12 cellular contexts compared by ENCODE assay signal in genomic region chr5:14263700-14264099, GRCh38.
A peak's percentile ranks its signal among the peaks of the same experiment; 100 is the strongest.
DNase-seq lines count a peak whose midpoint lies in the region; ATAC-seq, FAIRE-seq and TF ChIP-seq lines count a peak whose summit lies in the region.
"Had no signal": no experiment of that assay in that cellular context is flagged by ENCODE, and none has a peak within 500 bp of the region (broad histone marks: within the 10 kb centered on the region; RNA-seq: fewer than 3 reads in every experiment).

No MANE protein-coding gene starts in this region.

- peaks cover 1 to 11% (median 7%) of the 10 kb centered on the region in 4 donors for H3K4me1 Mint-ChIP-seq in CD4-positive, alpha-beta memory T cell

- CTCF ChIA-PET in OCI-LY7 (lab: Charles Lee; ENCODE audit: unreplicated experiment): no interaction called here
- CTCF ChIA-PET in CD4-positive, alpha-beta memory T cell (lab: Charles Lee; ENCODE audit: partially characterized antibody): no interaction called here

- no peaks in the 10 kb centered on the region for H3K9me3 ChIP-seq in OCI-LY7 (ENCODE audit: low read length)
- no peaks in the 10 kb centered on the region for H3K9me3 ChIP-seq in kidney (ENCODE audit: control insufficient read depth in 1 of 2, low read length in 2 of 2)
- H3K9me3 ChIP-seq in CD4-positive, alpha-beta memory T cell (ENCODE audit: control insufficient read depth in 1 of 2, low read length in 2 of 2): no peaks in the 10 kb centered on the region

- H3K79me2 ChIP-seq in OCI-LY7 (ENCODE audit: insufficient read depth, low read depth, low read length): peaks cover 18% of the 10 kb centered on the region; the same call in 1 of the 2 replicates

- H3K9me2 ChIP-seq in OCI-LY7 (ENCODE audit: insufficient read depth, low read length): no peaks in the 10 kb centered on the region

- no peak for TF ChIP-seq POLR2A in GM18505 (IDR thresholded peaks at IDR 0.05; ENCODE audit: borderline replicate concordance, extremely low read depth, insufficient read depth, insufficient read length)

- peak overlapping the region; percentile 63 for H3K4me2 ChIP-seq in OCI-LY7 (ENCODE audit: low read length)

- DNase-seq in DMS 273 (lab: John Stamatoyannopoulos, UW; ENCODE audit: unreplicated experiment) (peak; percentile 71), NCI-H1105 (lab: John Stamatoyannopoulos, UW) (peak; percentile 66), OCI-LY7 (ENCODE audit: low spot score) (peak; percentile 63), germinal center (ENCODE audit: low spot score) (peak; percentile 62), kidney (no peak)
- DNase-seq in stimulated activated naive CD4-positive, alpha-beta T cell treated with Interleukin-2 at 50 U/mL for 16 hours (lab: John Stamatoyannopoulos, UW): no peak
- no peak for DNase-seq in CD4-positive, alpha-beta memory T cell
- DNase-seq: activated T-cell treated with anti-CD3 and anti-CD28 coated beads, Interleukin-2, amount 50 U/mL, for 24 hours; immature natural killer cell; naive thymus-derived CD8-positive, alpha-beta T cell had no signal

- H3K4me3 ChIP-seq in OCI-LY7 (ENCODE audit: low read depth, low read length, poor library complexity, severe bottlenecking) (peak overlapping the region; percentile 19), kidney (ENCODE audit: low read length in 2 of 2) (no peak overlapping the region)
- H3K4me3 ChIP-seq in CD4-positive, alpha-beta memory T cell (ENCODE audit: low read length in 2 of 2): no peak overlapping the region

- no peaks in the 10 kb centered on the region for H3K36me3 ChIP-seq in OCI-LY7 (ENCODE audit: insufficient read depth, low read length)
- no peaks in the 10 kb centered on the region for H3K36me3 ChIP-seq in kidney (ENCODE audit: control insufficient read depth in 1 of 2, insufficient read depth in 2 of 2, low read length in 2 of 2)
- H3K36me3 ChIP-seq in CD4-positive, alpha-beta memory T cell (ENCODE audit: insufficient read depth, low read length): no peaks in the 10 kb centered on the region

- no peaks in the 10 kb centered on the region for H3K36me3 Mint-ChIP-seq in CD4-positive, alpha-beta memory T cell
- H3K36me3 Mint-ChIP-seq: immature natural killer cell; naive thymus-derived CD8-positive, alpha-beta T cell had no signal

- intact Hi-C loops in OCI-LY7 (cut with micrococcal nuclease; ENCODE audit: unreplicated experiment): loop anchor here (2.0 kb wide), 1 partner anchor 121 kb away; the partner anchor contains the start of gene TRIO
- intact Hi-C loops in kidney (cut with DNase I): loop anchor here (10.0 kb wide), 1 partner anchor 149 kb away; no protein-coding TSS in a partner anchor
- intact Hi-C loops in CD4-positive, alpha-beta memory T cell (cut with micrococcal nuclease): no loop called here

- POLR2A ChIA-PET in OCI-LY7 (lab: Charles Lee): interaction anchor here (0.9 to 1.1 kb wide), 2 partner anchors 41 to 245 kb away, joined by 3 to 4 read pairs; no protein-coding TSS in a partner anchor
- POLR2A ChIA-PET in CD4-positive, alpha-beta memory T cell (lab: Charles Lee; ENCODE audit: partially characterized antibody): no interaction called here

- BruUV-seq in OCI-LY7 (replicated peaks; lab: Mats Ljungman, UMichigan): no TSS peak

- H3K27me3 Mint-ChIP-seq in CD4-positive, alpha-beta memory T cell: peaks cover 10 to 21% of the 10 kb centered on the region in 2 donors

- no peaks in the 10 kb centered on the region for H3K27me3 ChIP-seq in CD4-positive, alpha-beta memory T cell (ENCODE audit: insufficient read depth, low read length)

- no peaks in the 10 kb centered on the region for H4K20me1 ChIP-seq in OCI-LY7 (ENCODE audit: insufficient read depth, low read length)

- H3K4me1 ChIP-seq in OCI-LY7 (ENCODE audit: insufficient read depth, low read length, poor library complexity, severe bottlenecking) (peaks cover 51% of the 10 kb centered on the region), kidney (ENCODE audit: control insufficient read depth in 1 of 2, insufficient read depth in 1 of 2, low read depth in 1 of 2, low read length in 2 of 2) (peaks cover 11 to 13% of the 10 kb centered on the region in 2 donors)
- H3K4me1 ChIP-seq in CD4-positive, alpha-beta memory T cell (ENCODE audit: insufficient read depth, low read length): peaks cover 7% of the 10 kb centered on the region

- FAIRE-seq in kidney (lab: Jason Lieb, UNC): no peak

- no peak overlapping the region for H3K9ac ChIP-seq in kidney (ENCODE audit: low read length in 2 of 2)

- no peaks in the 10 kb centered on the region for H3K9me3 Mint-ChIP-seq in CD4-positive, alpha-beta memory T cell
- H3K9me3 Mint-ChIP-seq: activated T-cell treated with anti-CD3 and anti-CD28 coated beads, Interleukin-2, amount 50 U/mL, for 24 hours; immature natural killer cell; naive thymus-derived CD8-positive, alpha-beta T cell had no signal

- ATAC-seq in GM18505 (IDR thresholded peaks at IDR 0.05; ENCODE audit: unreplicated experiment): no peak
- ATAC-seq: Right ventricle myocardium inferior had no signal

- H3K27ac ChIP-seq in OCI-LY7 (ENCODE audit: low read depth, low read length, poor library complexity, severe bottlenecking): peak overlapping the region; percentile 14
- H3K27ac ChIP-seq in kidney (ENCODE audit: low read depth in 2 of 2, low read length in 2 of 2): no peak overlapping the region
- no peak overlapping the region for H3K27ac ChIP-seq in CD4-positive, alpha-beta memory T cell (ENCODE audit: low read depth, low read length)

- no peak overlapping the region for H3K27ac Mint-ChIP-seq in CD4-positive, alpha-beta memory T cell
- H3K27ac Mint-ChIP-seq: activated T-cell treated with anti-CD3 and anti-CD28 coated beads, Interleukin-2, amount 50 U/mL, for 24 hours; naive thymus-derived CD8-positive, alpha-beta T cell had no signal

- H2AFZ ChIP-seq in OCI-LY7 (ENCODE audit: low read length): no peak overlapping the region

- TF ChIP-seq CTCF in OCI-LY7 (conservative IDR thresholded peaks at IDR 0.05; ENCODE audit: low read length): no peak
- TF ChIP-seq CTCF in kidney (IDR thresholded peaks at IDR 0.05; ENCODE audit: borderline replicate concordance, extremely low read depth, insufficient read depth): no peak

- no peak overlapping the region for H3K4me3 Mint-ChIP-seq in CD4-positive, alpha-beta memory T cell
- H3K4me3 Mint-ChIP-seq: activated T-cell treated with anti-CD3 and anti-CD28 coated beads, Interleukin-2, amount 50 U/mL, for 24 hours had no signal

Comparison
In these comparisons a context has a peak if more than half of its experiments do, and no peak if none do; other contexts are left out.
1. DNase-seq: peak in DMS 273 (single experiment), NCI-H1105 (single experiment), OCI-LY7 (single experiment) and germinal center (single experiment); none in kidney (single experiment), stimulated activated naive CD4-positive, alpha-beta T cell treated with Interleukin-2 at 50 U/mL for 16 hours (single experiment) and CD4-positive, alpha-beta memory T cell (0 of 5).